ENCODE assay signal across 8 cellular contexts in genomic region chr15:83571820-83572707, GRCh38.
DNase-seq lines count a peak whose midpoint lies in the region; ATAC-seq and TF ChIP-seq lines count a peak whose summit lies in the region.

No MANE protein-coding gene starts in this region.

- POLR2A ChIA-PET in Caco-2 (lab: Charles Lee) = no interaction called here

- no TSS peak for BruUV-seq in Caco-2 (replicated peaks; lab: Mats Ljungman, UMichigan)

- no peaks in the 10 kb centered on the region for H3K36me3 Mint-ChIP-seq in Caco-2 (ENCODE audit: insufficient read depth, unreplicated experiment)

- CTCF ChIA-PET in Caco-2 (lab: Charles Lee) = interaction anchor here (1.4 kb wide), 1 partner anchor 14 kb away, joined by 3 read pairs; no protein-coding TSS in a partner anchor

- H3K27ac Mint-ChIP-seq in Caco-2 (ENCODE audit: unreplicated experiment) = no peak overlapping the region
- no peak overlapping the region for H3K27ac Mint-ChIP-seq in stimulated activated naive CD8-positive, alpha-beta T cell treated with anti-CD3 and anti-CD28 coated beads, Interleukin-15, amount 100 ng/mL, for 72 hours

- H3K4me1 Mint-ChIP-seq in Caco-2 (ENCODE audit: low read depth, unreplicated experiment) = no peaks in the 10 kb centered on the region
- no peaks in the 10 kb centered on the region for H3K4me1 Mint-ChIP-seq in stimulated activated naive CD8-positive, alpha-beta T cell treated with anti-CD3 and anti-CD28 coated beads, Interleukin-15, amount 100 ng/mL, for 72 hours

- H3K9me3 Mint-ChIP-seq in Caco-2 (ENCODE audit: unreplicated experiment) = no peaks in the 10 kb centered on the region
- no peaks in the 10 kb centered on the region for H3K9me3 Mint-ChIP-seq in stimulated activated naive CD8-positive, alpha-beta T cell treated with anti-CD3 and anti-CD28 coated beads, Interleukin-15, amount 100 ng/mL, for 72 hours

- H3K27me3 Mint-ChIP-seq in Caco-2 (ENCODE audit: insufficient read depth, unreplicated experiment) = peaks cover 6% of the 10 kb centered on the region
- H3K27me3 Mint-ChIP-seq in stimulated activated naive CD8-positive, alpha-beta T cell treated with anti-CD3 and anti-CD28 coated beads, Interleukin-15, amount 100 ng/mL, for 72 hours = no peaks in the 10 kb centered on the region

- intact Hi-C loops in Caco-2 (cut with micrococcal nuclease; ENCODE audit: unreplicated experiment) = loop anchor here (1.0 kb wide), 1 partner anchor 134 kb away; no protein-coding TSS in a partner anchor
- intact Hi-C loops in breast epithelium (cut with DNase I; ENCODE audit: low total_unique reads) = no loop called here

- no peak overlapping the region for H3K4me3 ChIP-seq in Caco-2 (ENCODE audit: low read depth, low read length)
- H3K4me3 ChIP-seq in breast epithelium = no peak overlapping the region

- TF ChIP-seq CTCF in Caco-2 (IDR thresholded peaks at IDR 0.05; ENCODE audit: insufficient read depth in 1 of 2, low read depth in 1 of 2, low read length in 1 of 2, severe bottlenecking in 1 of 2, unreplicated experiment in 1 of 2) = peak; percentile 50 to 51
- peak in 2 of 3 donors; percentile 22 to 29 for TF ChIP-seq CTCF in breast epithelium (IDR thresholded peaks at IDR 0.05)

- H3K9me3 ChIP-seq in Caco-2 (no peaks in the 10 kb centered on the region), breast epithelium (no peaks in the 10 kb centered on the region)

- no peak overlapping the region for H3K27ac ChIP-seq in breast epithelium

- no peak overlapping the region for H3K4me3 Mint-ChIP-seq in Caco-2 (ENCODE audit: unreplicated experiment)
- no peak overlapping the region for H3K4me3 Mint-ChIP-seq in stimulated activated naive CD8-positive, alpha-beta T cell treated with anti-CD3 and anti-CD28 coated beads, Interleukin-15, amount 100 ng/mL, for 72 hours

- H3K27me3 ChIP-seq in Caco-2 (replicated peaks; ENCODE audit: control insufficient read depth, insufficient read depth, low read length) = no peaks in the 10 kb centered on the region; the same call in 1 of the 2 replicates
- no peaks in the 10 kb centered on the region for H3K27me3 ChIP-seq in breast epithelium

- ATAC-seq in GM19452 (IDR thresholded peaks at IDR 0.05; ENCODE audit: unreplicated experiment) (no peak), HG03378 (IDR thresholded peaks at IDR 0.05; ENCODE audit: unreplicated experiment) (no peak), HG03095 (IDR thresholded peaks at IDR 0.05; ENCODE audit: unreplicated experiment) (no peak)
- no peak for ATAC-seq in stimulated activated naive CD8-positive, alpha-beta T cell treated with anti-CD3 and anti-CD28 coated beads, Interleukin-15, amount 100 ng/mL, for 72 hours

- DNase-seq in Caco-2 (peak in 1 of 2 experiments; percentile 14), LHCN-M2 (ENCODE audit: low read depth) (peak; percentile 21), breast epithelium (ENCODE audit: low spot score in 2 of 2) (no peak), medulla oblongata (ENCODE audit: extremely low spot score) (peak; percentile 95)
- no peak for DNase-seq in stimulated activated naive CD8-positive, alpha-beta T cell treated with anti-CD3 and anti-CD28 coated beads, Interleukin-15, amount 100 ng/mL, for 72 hours

- TF ChIP-seq POLR2A in breast epithelium (IDR thresholded peaks at IDR 0.05) = no peak

- H3K36me3 ChIP-seq in Caco-2 (ENCODE audit: control insufficient read depth, insufficient read depth, low read length) (no peaks in the 10 kb centered on the region), breast epithelium (no peaks in the 10 kb centered on the region)

- H3K4me1 ChIP-seq in Caco-2 = no peaks in the 10 kb centered on the region
- no peaks in the 10 kb centered on the region for H3K4me1 ChIP-seq in breast epithelium

Comparison
In these comparisons a context has a peak if more than half of its experiments do, and no peak if none do; other contexts are left out.
1. DNase-seq: peak in LHCN-M2 (single experiment) and medulla oblongata (single experiment); none in breast epithelium (0 of 2) and stimulated activated naive CD8-positive, alpha-beta T cell treated with anti-CD3 and anti-CD28 coated beads, Interleukin-15, amount 100 ng/mL, for 72 hours (0 of 2).